1 cellular context compared by ENCODE assay signal in genomic region chr14:22849212-22849819, GRCh38.
TF ChIP-seq lines count a peak whose summit lies in the region.

No MANE protein-coding gene starts in this region.

TF ChIP-seq in SK-N-SH, 30 proteins besides CTCF, POLR2A, EP300 and RAD21 (continued from another document):
- TF ChIP-seq ZBTB33 (IDR thresholded peaks at IDR 0.05; ENCODE audit: borderline replicate concordance, low read depth) (no peak), TAF1 (IDR thresholded peaks at IDR 0.05; ENCODE audit: borderline replicate concordance, low read depth, low read length) (no peak)
